7 cellular contexts compared by ENCODE assay signal in genomic region chr9:128422022-128422782, GRCh38. TPM values are rescaled to one million over a fixed set of nuclear protein-coding genes. Genes with fewer than 3 reads are reported as not detected.
DNase-seq lines count a peak whose midpoint lies in the region; ATAC-seq and TF ChIP-seq lines count a peak whose summit lies in the region.
"Not testable (repeated sequence)": the region's sequence is repeated elsewhere in the genome, so short reads cannot be mapped to it uniquely, and the experiment has no call there.

No MANE protein-coding gene starts in this region.

- H3K27me3 Mint-ChIP-seq in CD8-positive, alpha-beta T cell (ENCODE audit: low read depth); chondrocyte (ENCODE audit: low read depth); glutamatergic neuron (ENCODE audit: unreplicated experiment); nephron (ENCODE audit: low read depth): not testable (repeated sequence)
- peaks cover 16% of the 10 kb centered on the region for H3K27me3 Mint-ChIP-seq in activated T-cell treated with anti-CD3 and anti-CD28 coated beads, Interleukin-2, amount 50 U/mL, for 4 hours (ENCODE audit: low read depth)
- H3K27me3 Mint-ChIP-seq in stimulated activated memory B cell treated with anti-CD40 and anti-IgM and Interleukin-4, amounts not matched to agents 10 μg/mL and 1 μg/mL and 100 μg/mL, for 72 hours: peaks cover 39% of the 10 kb centered on the region

- not testable (repeated sequence) for H3K9me2 ChIP-seq in Loucy (replicated peaks; ENCODE audit: low read depth, low read length)

- CTCF ChIA-PET in CD8-positive, alpha-beta T cell (lab: Charles Lee): not testable (repeated sequence)

- H3F3A ChIP-seq in Loucy (ENCODE audit: low read depth): not testable (repeated sequence)

- peaks cover 11% of the 10 kb centered on the region for H3K4me1 Mint-ChIP-seq in CD8-positive, alpha-beta T cell (ENCODE audit: low read depth)
- not testable (repeated sequence) for H3K4me1 Mint-ChIP-seq in activated T-cell treated with anti-CD3 and anti-CD28 coated beads, Interleukin-2, amount 50 U/mL, for 4 hours (ENCODE audit: low read depth); glutamatergic neuron (ENCODE audit: low read depth, unreplicated experiment); nephron
- peaks cover 27% of the 10 kb centered on the region for H3K4me1 Mint-ChIP-seq in chondrocyte (ENCODE audit: low read depth)
- peaks cover 14% of the 10 kb centered on the region for H3K4me1 Mint-ChIP-seq in stimulated activated memory B cell treated with anti-CD40 and anti-IgM and Interleukin-4, amounts not matched to agents 10 μg/mL and 1 μg/mL and 100 μg/mL, for 72 hours

- not testable (repeated sequence) for H3K4me3 ChIP-seq in CD8-positive, alpha-beta T cell (ENCODE audit: low read depth, low read length)
- peak overlapping the region; percentile 90 for H3K4me3 ChIP-seq in Loucy (ENCODE audit: low read length, poor library complexity, severe bottlenecking)

- H3K4me3 Mint-ChIP-seq in CD8-positive, alpha-beta T cell: peak overlapping the region; percentile 5
- H3K4me3 Mint-ChIP-seq in activated T-cell treated with anti-CD3 and anti-CD28 coated beads, Interleukin-2, amount 50 U/mL, for 4 hours: peak overlapping the region; percentile 37
- H3K4me3 Mint-ChIP-seq in chondrocyte (ENCODE audit: unreplicated experiment) (peak overlapping the region; percentile 82), glutamatergic neuron (ENCODE audit: unreplicated experiment) (peak overlapping the region; percentile 25), nephron (peak overlapping the region; percentile 85 to 87 (median 86))
- peak overlapping the region; percentile 18 for H3K4me3 Mint-ChIP-seq in stimulated activated memory B cell treated with anti-CD40 and anti-IgM and Interleukin-4, amounts not matched to agents 10 μg/mL and 1 μg/mL and 100 μg/mL, for 72 hours

- not testable (repeated sequence) for H3K27ac ChIP-seq in CD8-positive, alpha-beta T cell (ENCODE audit: low read depth, low read length)

- not testable (repeated sequence) for H4K20me1 ChIP-seq in Loucy (ENCODE audit: insufficient read depth, low read length, poor library complexity, severe bottlenecking)

- not testable (repeated sequence) for ATAC-seq in CD8-positive, alpha-beta T cell; activated T-cell treated with anti-CD3 and anti-CD28 coated beads, Interleukin-2, amount 50 U/mL, for 4 hours; stimulated activated memory B cell treated with anti-CD40 and anti-IgM and Interleukin-4, amounts not matched to agents 10 μg/mL and 1 μg/mL and 100 μg/mL, for 72 hours

- not testable (repeated sequence) for H2AFZ ChIP-seq in Loucy (ENCODE audit: low read length)

- peaks cover 14% of the 10 kb centered on the region for H3K4me1 ChIP-seq in CD8-positive, alpha-beta T cell (ENCODE audit: insufficient read depth, low read length)
- H3K4me1 ChIP-seq in Loucy (ENCODE audit: insufficient read depth, low read length, poor library complexity, severe bottlenecking): peaks cover 13% of the 10 kb centered on the region

- POLR2A ChIA-PET in CD8-positive, alpha-beta T cell (lab: Charles Lee): not testable (repeated sequence)

- not testable (repeated sequence) for H3K36me3 ChIP-seq in CD8-positive, alpha-beta T cell (ENCODE audit: insufficient read depth, low read length); Loucy (ENCODE audit: insufficient read depth, low read length)

- peak overlapping the region; percentile 78 for H3K4me2 ChIP-seq in Loucy (ENCODE audit: low read depth, low read length, poor library complexity, severe bottlenecking)

- H3K36me3 Mint-ChIP-seq in CD8-positive, alpha-beta T cell; activated T-cell treated with anti-CD3 and anti-CD28 coated beads, Interleukin-2, amount 50 U/mL, for 4 hours (ENCODE audit: insufficient read depth); chondrocyte (ENCODE audit: low read depth); glutamatergic neuron (ENCODE audit: unreplicated experiment); stimulated activated memory B cell treated with anti-CD40 and anti-IgM and Interleukin-4, amounts not matched to agents 10 μg/mL and 1 μg/mL and 100 μg/mL, for 72 hours: not testable (repeated sequence)
- H3K36me3 Mint-ChIP-seq in nephron (ENCODE audit: low read depth): peaks cover 10% of the 10 kb centered on the region

- not testable (repeated sequence) for H3K27me3 ChIP-seq in CD8-positive, alpha-beta T cell (ENCODE audit: insufficient read depth, low read length); Loucy (ENCODE audit: insufficient read depth, low read length, poor library complexity, severe bottlenecking)

- H3K9ac ChIP-seq in Loucy (ENCODE audit: low read depth, low read length, poor library complexity, severe bottlenecking): peak overlapping the region; percentile 78

- H3K27ac Mint-ChIP-seq in CD8-positive, alpha-beta T cell; chondrocyte (ENCODE audit: unreplicated experiment); glutamatergic neuron (ENCODE audit: unreplicated experiment); nephron; stimulated activated memory B cell treated with anti-CD40 and anti-IgM and Interleukin-4, amounts not matched to agents 10 μg/mL and 1 μg/mL and 100 μg/mL, for 72 hours: not testable (repeated sequence)

- not testable (repeated sequence) for DNase-seq in CD8-positive, alpha-beta T cell; activated T-cell treated with anti-CD3 and anti-CD28 coated beads, Interleukin-2, amount 50 U/mL, for 4 hours; chondrocyte (ENCODE audit: low spot score); glutamatergic neuron

- intact Hi-C loops in CD8-positive, alpha-beta T cell (cut with DNase I, micrococcal nuclease): loop anchor here in 1 of 2 experiments (5.0 kb wide), 1 partner anchor 230 kb away; the partner anchor contains the start of gene CIZ1

- not testable (repeated sequence) for TF ChIP-seq CTCF in CD8-positive, alpha-beta T cell (IDR thresholded peaks at IDR 0.05); Loucy (conservative IDR thresholded peaks at IDR 0.05; ENCODE audit: low read length); chondrocyte (IDR thresholded peaks at IDR 0.05); glutamatergic neuron (IDR thresholded peaks at IDR 0.05; ENCODE audit: partially characterized antibody, unreplicated experiment); nephron (IDR thresholded peaks at IDR 0.05; ENCODE audit: unreplicated experiment in 3 of 3)

- not testable (repeated sequence) for H3K9me3 Mint-ChIP-seq in CD8-positive, alpha-beta T cell; activated T-cell treated with anti-CD3 and anti-CD28 coated beads, Interleukin-2, amount 50 U/mL, for 4 hours; chondrocyte (ENCODE audit: low read depth); glutamatergic neuron (ENCODE audit: unreplicated experiment); nephron; stimulated activated memory B cell treated with anti-CD40 and anti-IgM and Interleukin-4, amounts not matched to agents 10 μg/mL and 1 μg/mL and 100 μg/mL, for 72 hours

- not testable (repeated sequence) for H3K79me2 ChIP-seq in Loucy (ENCODE audit: insufficient read depth, low read length)

- H3K9me3 ChIP-seq in CD8-positive, alpha-beta T cell (ENCODE audit: low read length); Loucy (ENCODE audit: insufficient read depth, low read depth, low read length): not testable (repeated sequence)

RNA-seq across cellular contexts. Expression of gene CERCAM, which starts 1.5 kb away (rescaled TPM):
- under 1 TPM; 0.22 to 0.73 TPM for total RNA-seq in CD8-positive, alpha-beta T cell
- under 1 TPM; 0.30 to 0.63 (median 0.34) TPM for total RNA-seq in activated T-cell treated with anti-CD3 and anti-CD28 coated beads, Interleukin-2, amount 50 U/mL, for 4 hours
- total RNA-seq in chondrocyte (217 to 282 TPM (median 280 TPM) in 3 replicates), glutamatergic neuron (ENCODE audit: unreplicated experiment) (56.1 TPM)

RNA-seq across cellular contexts. Expression of gene ODF2, which starts 33.6 kb away (rescaled TPM):
- total RNA-seq in CD8-positive, alpha-beta T cell: 10 to 100 TPM; 15.0 to 17.2 TPM
- 10 to 100 TPM; 54.1 to 58.5 (median 56.0) TPM for total RNA-seq in activated T-cell treated with anti-CD3 and anti-CD28 coated beads, Interleukin-2, amount 50 U/mL, for 4 hours
- total RNA-seq in chondrocyte: 25.6 to 34.1 TPM (median 28.7 TPM) in 3 replicates
- total RNA-seq in glutamatergic neuron (ENCODE audit: unreplicated experiment): 40.7 TPM

RNA-seq across cellular contexts. Expression of gene URM1, which starts 51.0 kb away (rescaled TPM):
- 10 to 100 TPM; 30.4 to 31.5 TPM for total RNA-seq in CD8-positive, alpha-beta T cell
- 100 to 1,000 TPM in 2 of 3 donors, 10 to 100 TPM in 1; 93.3 to 106 (median 104) TPM for total RNA-seq in activated T-cell treated with anti-CD3 and anti-CD28 coated beads, Interleukin-2, amount 50 U/mL, for 4 hours
- total RNA-seq in chondrocyte (50.5 to 60.6 TPM (median 57.6 TPM) in 3 replicates), glutamatergic neuron (ENCODE audit: unreplicated experiment) (62.6 TPM)

Comparison
In these comparisons a context has a peak if more than half of its experiments do, and no peak if none do; other contexts are left out.
1. H3K4me3 Mint-ChIP-seq: peak in every context shown above with its lines; median percentile 86 in nephron; 82 in chondrocyte; 37 in activated T-cell treated with anti-CD3 and anti-CD28 coated beads, Interleukin-2, amount 50 U/mL, for 4 hours; 25 in glutamatergic neuron; 18 in stimulated activated memory B cell treated with anti-CD40 and anti-IgM and Interleukin-4, amounts not matched to agents 10 μg/mL and 1 μg/mL and 100 μg/mL, for 72 hours; 5 in CD8-positive, alpha-beta T cell.
2. RNA of gene CERCAM, which starts 1.5 kb away (total RNA-seq): 217 to 282 TPM in chondrocyte and 56.1 TPM in glutamatergic neuron (single experiment); 0.22 to 0.73 TPM in CD8-positive, alpha-beta T cell and 0.30 to 0.63 TPM in activated T-cell treated with anti-CD3 and anti-CD28 coated beads, Interleukin-2, amount 50 U/mL, for 4 hours; every median in the first group is over 10 times any median in the second.